ENCODE assay signal across 25 cellular contexts in genomic region chr22:32590556-32590955, GRCh38.
DNase-seq lines count a peak whose midpoint lies in the region; ATAC-seq, FAIRE-seq and TF ChIP-seq lines count a peak whose summit lies in the region.
"Had no signal": no experiment of that assay in that cellular context is flagged by ENCODE, and none has a peak within 500 bp of the region (broad histone marks: within the 10 kb centered on the region; RNA-seq: fewer than 3 reads in every experiment).

No MANE protein-coding gene starts in this region.

- no peak overlapping the region for H2AFZ ChIP-seq in K562 (ENCODE audit: low read depth, low read length)

- H4K20me1 ChIP-seq in K562 (replicated peaks; ENCODE audit: control insufficient read depth, insufficient read depth, low read length) = no peaks in the 10 kb centered on the region

- H3K4me1 ChIP-seq in K562 (replicated peaks in 1 of 2; ENCODE audit: control insufficient read depth in 2 of 2, insufficient read depth in 2 of 2, low read length in 2 of 2) = peaks cover 0 to 3% of the 10 kb centered on the region in 2 experiments; a peak in 1 of 5 replicates
- H3K4me1 ChIP-seq: ascending aorta, sigmoid colon, testis had no signal

- FAIRE-seq in K562 (lab: Jason Lieb, UNC) = no peak
- no peak for FAIRE-seq in GM12891 (lab: Jason Lieb, UNC)
- no peak for FAIRE-seq in frontal cortex (lab: Jason Lieb, UNC)
- FAIRE-seq: colon had no signal

- TF ChIP-seq POLR2A in K562 (conservative IDR thresholded peaks at IDR 0.05) (no peak), GM12891 (IDR thresholded peaks at IDR 0.05; ENCODE audit: low read depth, low read length) (no peak)

- H3K4me1 Mint-ChIP-seq in HFFc6 (ENCODE audit: low read depth) = peaks cover 25% of the 10 kb centered on the region
- no peaks in the 10 kb centered on the region for H3K4me1 Mint-ChIP-seq in T-helper 2 cell treated with Interferon-gamma antibody and Interleukin-4, amounts not matched to agents 5 μg/mL and 100 μg/mL, for 36 hours (ENCODE audit: low read depth)
- H3K4me1 Mint-ChIP-seq: CD8-positive, alpha-beta memory T cell; endodermal cell; stimulated activated memory B cell treated with anti-CD40 and anti-IgM and Interleukin-4, amounts not matched to agents 10 μg/mL and 1 μg/mL and 100 μg/mL, for 72 hours had no signal

- H3K9me3 ChIP-seq in K562 (replicated peaks; ENCODE audit: control insufficient read depth, insufficient read depth, low read depth, low read length) = peaks cover 6% of the 10 kb centered on the region; the same call in 1 of the 2 replicates
- H3K9me3 ChIP-seq: testis, vagina had no signal

- no peak overlapping the region for H3K9ac ChIP-seq in K562 (ENCODE audit: insufficient read depth in 1 of 2, low read depth in 2 of 2, low read length in 2 of 2)

- BruUV-seq in K562 (replicated peaks; lab: Mats Ljungman, UMichigan) = no TSS peak

- no peak overlapping the region for H3K4me2 ChIP-seq in K562 (ENCODE audit: insufficient read depth, low read length)

- peak; percentile 59 for DNase-seq in AG08395 (ENCODE audit: low spot score)
- DNase-seq in HFFc6 = peak; percentile 65
- DNase-seq in K562 (ENCODE audit: extremely low read depth in 1 of 4, low spot score in 3 of 4) = no peak
- DNase-seq in fibroblast of villous mesenchyme (ENCODE audit: low read depth) = peak; percentile 60
- DNase-seq in T-helper 2 cell treated with Interferon-gamma antibody and Interleukin-4, amounts not matched to agents 5 μg/mL and 100 μg/mL, for 36 hours (ENCODE audit: low spot score) = no peak
- DNase-seq in GM12891 (ENCODE audit: insufficient read length, low spot score) = no peak
- DNase-seq in frontal cortex (ENCODE audit: low spot score in 2 of 2) = no peak
- DNase-seq: activated CD4-positive, alpha-beta T cell treated with anti-CD3 and anti-CD28 coated beads for 4 hours; activated naive CD4-positive, alpha-beta T cell treated with anti-CD3 and anti-CD28 coated beads, Interleukin-2, amount 50 U/mL, for 16 hours; CD8-positive, alpha-beta memory T cell; endodermal cell; H7; mesendoderm; NCI-H1417 treated with DMSO at 0.1 percent for 48 hours; NCI-H526; posterior cingulate gyrus; sigmoid colon; testis had no signal

- POLR2A ChIA-PET in K562 (lab: Yijun Ruan, JAX) = no interaction called here

- H3K4me3 ChIP-seq in K562 (no peak overlapping the region), fibroblast of villous mesenchyme (ENCODE audit: low read depth, low read length) (no peak overlapping the region)
- H3K4me3 ChIP-seq: ascending aorta, gastroesophageal sphincter, sigmoid colon, testis, vagina had no signal

- no peak for ATAC-seq in K562
- no peak for ATAC-seq in GM18867 (IDR thresholded peaks at IDR 0.05; ENCODE audit: unreplicated experiment)
- ATAC-seq: gastroesophageal sphincter; natural killer cell treated with Interleukin-12 subunit alpha and Interleukin-12 subunit beta and Interleukin-15 and Interleukin-18, amount 100 ng/mL, for 72 hours; stimulated activated memory B cell treated with anti-CD40 and anti-IgM and Interleukin-4, amounts not matched to agents 10 μg/mL and 1 μg/mL and 100 μg/mL, for 72 hours had no signal

- H3K27me3 ChIP-seq in K562 (ENCODE audit: control insufficient read depth in 2 of 2, insufficient read depth in 2 of 2, low read length in 2 of 2) = no peaks in the 10 kb centered on the region
- H3K27me3 ChIP-seq: ascending aorta, gastroesophageal sphincter, sigmoid colon, testis, vagina had no signal

- no peak for TF ChIP-seq RAD21 in K562 (CRISPR knock-in tag; conservative IDR thresholded peaks at IDR 0.05 in 1 of 2, IDR thresholded peaks at IDR 0.05 in 1 of 2)

- TF ChIP-seq CTCF in HFFc6 (IDR thresholded peaks at IDR 0.05) (no peak), K562 (IDR thresholded peaks at IDR 0.05 in 2 of 3, conservative IDR thresholded peaks at IDR 0.05 in 1 of 3; ENCODE audit: insufficient read depth in 2 of 3, low read depth in 1 of 3, low read length in 3 of 3) (no peak), fibroblast of villous mesenchyme (IDR thresholded peaks at IDR 0.05; ENCODE audit: insufficient read depth, low read depth, low read length) (no peak)

- 30% methylated on average over 3 of the region's 3 CpGs for WGBS in K562 (ENCODE audit: insufficient coverage, low coverage, missing lambda C conversion rate)

- no peak overlapping the region for H3K27ac ChIP-seq in K562 (ENCODE audit: extremely low read depth, low read depth, low read length)
- H3K27ac ChIP-seq: ascending aorta, gastroesophageal sphincter, sigmoid colon, testis, vagina had no signal

- in situ Hi-C loops in K562 (cut with MboI) = no loop called here

- intact Hi-C loops in K562 (cut with micrococcal nuclease) = no loop called here

- CTCF ChIA-PET in K562 (lab: Yijun Ruan, JAX; ENCODE audit: low intra/inter-chr PET ratio) = no interaction called here

- no peaks in the 10 kb centered on the region for H3K9me1 ChIP-seq in K562 (ENCODE audit: control insufficient read depth, insufficient read depth, low read length)

- H3K27ac Mint-ChIP-seq in HFFc6 = peak overlapping the region; percentile 24; the same call in 1 of the 2 replicates
- no peak overlapping the region for H3K27ac Mint-ChIP-seq in T-helper 2 cell treated with Interferon-gamma antibody and Interleukin-4, amounts not matched to agents 5 μg/mL and 100 μg/mL, for 36 hours
- H3K27ac Mint-ChIP-seq: CD8-positive, alpha-beta memory T cell; endodermal cell; natural killer cell treated with Interleukin-12 subunit alpha and Interleukin-12 subunit beta and Interleukin-15 and Interleukin-18, amount 100 ng/mL, for 72 hours; stimulated activated memory B cell treated with anti-CD40 and anti-IgM and Interleukin-4, amounts not matched to agents 10 μg/mL and 1 μg/mL and 100 μg/mL, for 72 hours had no signal

- no peak for TF ChIP-seq EP300 in K562 (IDR thresholded peaks at IDR 0.05; ENCODE audit: low read length)

- H3K9me3 Mint-ChIP-seq in HFFc6 = peaks cover 35% of the 10 kb centered on the region
- peaks cover 18% of the 10 kb centered on the region for H3K9me3 Mint-ChIP-seq in T-helper 2 cell treated with Interferon-gamma antibody and Interleukin-4, amounts not matched to agents 5 μg/mL and 100 μg/mL, for 36 hours
- H3K9me3 Mint-ChIP-seq: endodermal cell; natural killer cell treated with Interleukin-12 subunit alpha and Interleukin-12 subunit beta and Interleukin-15 and Interleukin-18, amount 100 ng/mL, for 72 hours had no signal

- no peak overlapping the region for H3K4me3 Mint-ChIP-seq in HFFc6
- H3K4me3 Mint-ChIP-seq in T-helper 2 cell treated with Interferon-gamma antibody and Interleukin-4, amounts not matched to agents 5 μg/mL and 100 μg/mL, for 36 hours = no peak overlapping the region
- H3K4me3 Mint-ChIP-seq: CD8-positive, alpha-beta memory T cell; endodermal cell; natural killer cell treated with Interleukin-12 subunit alpha and Interleukin-12 subunit beta and Interleukin-15 and Interleukin-18, amount 100 ng/mL, for 72 hours; stimulated activated memory B cell treated with anti-CD40 and anti-IgM and Interleukin-4, amounts not matched to agents 10 μg/mL and 1 μg/mL and 100 μg/mL, for 72 hours had no signal

- peaks cover 32% of the 10 kb centered on the region for H3K36me3 Mint-ChIP-seq in HFFc6 (ENCODE audit: low read depth)
- H3K36me3 Mint-ChIP-seq in T-helper 2 cell treated with Interferon-gamma antibody and Interleukin-4, amounts not matched to agents 5 μg/mL and 100 μg/mL, for 36 hours (ENCODE audit: low read depth) = no peaks in the 10 kb centered on the region
- H3K36me3 Mint-ChIP-seq: CD8-positive, alpha-beta memory T cell; natural killer cell treated with Interleukin-12 subunit alpha and Interleukin-12 subunit beta and Interleukin-15 and Interleukin-18, amount 100 ng/mL, for 72 hours; stimulated activated memory B cell treated with anti-CD40 and anti-IgM and Interleukin-4, amounts not matched to agents 10 μg/mL and 1 μg/mL and 100 μg/mL, for 72 hours had no signal

- no peaks in the 10 kb centered on the region for H3K79me2 ChIP-seq in K562 (ENCODE audit: control insufficient read depth, insufficient read depth, low read length)

- H3K36me3 ChIP-seq in K562 (ENCODE audit: control insufficient read depth, insufficient read depth, low read length) = no peaks in the 10 kb centered on the region
- H3K36me3 ChIP-seq: ascending aorta, gastroesophageal sphincter, sigmoid colon, vagina had no signal

- H3K27me3 Mint-ChIP-seq in HFFc6 (ENCODE audit: insufficient read depth) = peaks cover 9% of the 10 kb centered on the region
- no peaks in the 10 kb centered on the region for H3K27me3 Mint-ChIP-seq in T-helper 2 cell treated with Interferon-gamma antibody and Interleukin-4, amounts not matched to agents 5 μg/mL and 100 μg/mL, for 36 hours (ENCODE audit: low read depth)

TF ChIP-seq in K562, 482 proteins besides CTCF, POLR2A, EP300 and RAD21 (continues in another document):
- TF ChIP-seq RCOR1 (IDR thresholded peaks at IDR 0.05; ENCODE audit: borderline replicate concordance in 1 of 2, low read depth in 2 of 2, low read length in 2 of 2) (0 out of 4 replicates have a peak, but pooled peaks of 1 of the 2 experiments have one; percentile 30), BCOR (IDR thresholded peaks at IDR 0.05) (peak; percentile 31; the same call in 1 of the 2 replicates), ZBTB26 (CRISPR knock-in tag; IDR thresholded peaks at IDR 0.05) (no peak), TRIM28 (IDR thresholded peaks at IDR 0.05) (peak; percentile 84)

TF ChIP-seq in GM12891, 5 proteins besides CTCF, POLR2A, EP300 and RAD21:
- TF ChIP-seq TAF1 (IDR thresholded peaks at IDR 0.05; ENCODE audit: low read depth, low read length) (no peak), POLR2AphosphoS5 (IDR thresholded peaks at IDR 0.05; ENCODE audit: low read depth, low read length) (no peak), POU2F2 (IDR thresholded peaks at IDR 0.05; ENCODE audit: low read depth, low read length) (no peak), SPI1 (IDR thresholded peaks at IDR 0.05; ENCODE audit: low read depth, low read length) (no peak), PAX5 (IDR thresholded peaks at IDR 0.05; ENCODE audit: insufficient read depth, low read length, severe bottlenecking) (no peak)
TF ChIP-seq in GM12891: peak in this region for 0.

Comparison
In these comparisons a context has a peak if more than half of its experiments do, and no peak if none do; other contexts are left out.
1. DNase-seq: peak in AG08395 (single experiment), HFFc6 (single experiment) and fibroblast of villous mesenchyme (single experiment); none in K562 (0 of 4), T-helper 2 cell treated with Interferon-gamma antibody and Interleukin-4, amounts not matched to agents 5 μg/mL and 100 μg/mL, for 36 hours (single experiment), GM12891 (single experiment) and frontal cortex (0 of 2).